1 cellular context compared by ENCODE assay signal in genomic region chr1:90922202-90922601, GRCh38.
TF ChIP-seq lines count a peak whose summit lies in the region.

No MANE protein-coding gene starts in this region.

TF ChIP-seq in K562, 482 proteins besides CTCF, POLR2A, EP300 and RAD21:
- TF ChIP-seq PHTF2 (CRISPR knock-in tag; IDR thresholded peaks at IDR 0.05): no peak
- TF ChIP-seq TCF15 (CRISPR knock-in tag; IDR thresholded peaks at IDR 0.05): no peak
- TF ChIP-seq JUNB (CRISPR knock-in tag; conservative IDR thresholded peaks at IDR 0.05): no peak
- TF ChIP-seq ZBTB49 (CRISPR knock-in tag; IDR thresholded peaks at IDR 0.05; ENCODE audit: borderline replicate concordance): no peak
- no peak for TF ChIP-seq RFX1 (IDR thresholded peaks at IDR 0.05)
- TF ChIP-seq ZFP1 (CRISPR knock-in tag; IDR thresholded peaks at IDR 0.05): no peak
- TF ChIP-seq MYC (IDR thresholded peaks at IDR 0.05; ENCODE audit: low read depth, low read length): no peak
- TF ChIP-seq MYC (CRISPR knock-in tag; IDR thresholded peaks at IDR 0.05; ENCODE audit: borderline replicate concordance, low read depth): no peak
- TF ChIP-seq ZKSCAN3 (CRISPR knock-in tag; IDR thresholded peaks at IDR 0.05): no peak
- TF ChIP-seq SFPQ (IDR thresholded peaks at IDR 0.05; ENCODE audit: low read depth, low read length): no peak
- TF ChIP-seq ZNF408 (CRISPR knock-in tag; IDR thresholded peaks at IDR 0.05; ENCODE audit: low read depth): no peak
